Comparison of ENCODE assay signal across 20 cellular contexts in the genomic region with DNA sequence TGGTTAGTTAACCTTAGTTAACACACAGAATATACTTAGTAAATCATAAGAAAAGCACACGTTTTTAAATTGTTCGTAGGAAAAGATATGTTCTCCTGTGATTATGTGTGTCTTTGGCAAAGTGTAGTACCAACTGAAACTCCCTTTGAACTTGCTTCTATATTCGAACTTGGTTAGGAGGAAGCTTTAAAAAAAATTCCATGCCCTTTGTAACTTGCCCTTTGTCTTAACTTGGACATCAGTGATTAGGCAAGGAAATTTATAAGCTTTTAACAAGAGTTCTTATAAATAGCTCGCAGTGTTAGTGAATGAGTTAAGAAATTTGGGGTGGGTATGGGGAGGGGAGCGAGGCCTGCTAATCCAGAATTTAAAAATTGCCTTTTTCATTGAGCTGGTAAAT.
"Had no signal": no experiment of that assay in that cellular context is flagged by ENCODE, and none has a peak within 500 bp of the region (broad histone marks: within the 10 kb centered on the region; RNA-seq: fewer than 3 reads in every experiment).

No MANE protein-coding gene starts in this region.

- H3K9me3 Mint-ChIP-seq: dendritic cell treated with granulocyte-macrophage colony-stimulating factor and Interleukin-4, amounts not matched to agents 40 ng/mL and 50 ng/mL, for 4 days; effector memory CD8-positive, alpha-beta T cell; immature natural killer cell; naive thymus-derived CD8-positive, alpha-beta T cell had no signal

- H3K4me1 Mint-ChIP-seq: immature natural killer cell had no signal

- DNase-seq: effector memory CD8-positive, alpha-beta T cell; esophagus squamous epithelium; foreskin fibroblast; glutamatergic neuron; immature natural killer cell; left cardiac atrium; mesendoderm; naive thymus-derived CD8-positive, alpha-beta T cell; posterior cingulate gyrus; sigmoid colon; stimulated activated CD4-positive, alpha-beta T cell treated with anti-CD3 and anti-CD28 coated beads, Interleukin-12 subunit alpha, Interleukin-12 subunit beta, amount 100 ng/mL, for 4 hours; stimulated activated naive CD4-positive, alpha-beta T cell treated with Interleukin-2 at 50 U/mL for 16 hours; thyroid gland; upper lobe of left lung had no signal

- H3K4me3 Mint-ChIP-seq: dendritic cell treated with granulocyte-macrophage colony-stimulating factor and Interleukin-4, amounts not matched to agents 40 ng/mL and 50 ng/mL, for 4 days; effector memory CD8-positive, alpha-beta T cell; immature natural killer cell; naive thymus-derived CD8-positive, alpha-beta T cell had no signal

- ATAC-seq: effector memory CD8-positive, alpha-beta T cell; gastroesophageal sphincter; left cardiac atrium; naive thymus-derived CD8-positive, alpha-beta T cell had no signal

- H3K4me1 ChIP-seq: esophagus squamous epithelium, gastroesophageal sphincter, sigmoid colon, suprapubic skin, thyroid gland, upper lobe of left lung, vagina had no signal

- H3K27ac ChIP-seq: esophagus squamous epithelium, gastroesophageal sphincter, sigmoid colon, skin epidermis, suprapubic skin, thyroid gland, upper lobe of left lung, vagina had no signal

- FAIRE-seq: keratinocyte had no signal

- H3K4me3 ChIP-seq: esophagus squamous epithelium, gastroesophageal sphincter, sigmoid colon, skin epidermis, suprapubic skin, thyroid gland, upper lobe of left lung, vagina had no signal

- H3K27ac Mint-ChIP-seq: dendritic cell treated with granulocyte-macrophage colony-stimulating factor and Interleukin-4, amounts not matched to agents 40 ng/mL and 50 ng/mL, for 4 days; effector memory CD8-positive, alpha-beta T cell; immature natural killer cell; naive thymus-derived CD8-positive, alpha-beta T cell had no signal

- H3K27me3 Mint-ChIP-seq: dendritic cell treated with granulocyte-macrophage colony-stimulating factor and Interleukin-4, amounts not matched to agents 40 ng/mL and 50 ng/mL, for 4 days; effector memory CD8-positive, alpha-beta T cell; naive thymus-derived CD8-positive, alpha-beta T cell had no signal

- H3K9me3 ChIP-seq: esophagus squamous epithelium, gastroesophageal sphincter, sigmoid colon, suprapubic skin, thyroid gland, upper lobe of left lung, vagina had no signal

- H3K27me3 ChIP-seq: esophagus squamous epithelium, gastroesophageal sphincter, sigmoid colon, suprapubic skin, thyroid gland, upper lobe of left lung, vagina had no signal
